ENCODE assay signal across 1 cellular context in genomic region chr20:21161926-21162325, GRCh38.
TF ChIP-seq lines count a peak whose summit lies in the region.

No MANE protein-coding gene starts in this region.

TF ChIP-seq in WTC11, 78 proteins besides CTCF, POLR2A, EP300 and RAD21 (continued from another document):
- TF ChIP-seq E2F5 (CRISPR knock-in tag; IDR thresholded peaks at IDR 0.05) (no peak), ELF4 (CRISPR knock-in tag; IDR thresholded peaks at IDR 0.05; ENCODE audit: low read depth) (no peak), ZMAT4 (CRISPR knock-in tag; IDR thresholded peaks at IDR 0.05) (no peak), ZNF512 (CRISPR knock-in tag; IDR thresholded peaks at IDR 0.05; ENCODE audit: borderline replicate concordance) (no peak), ZNF416 (CRISPR knock-in tag; IDR thresholded peaks at IDR 0.05) (no peak), USF1 (CRISPR knock-in tag; IDR thresholded peaks at IDR 0.05) (no peak), ZNF232 (CRISPR knock-in tag; IDR thresholded peaks at IDR 0.05) (no peak), ZNF263 (CRISPR knock-in tag; IDR thresholded peaks at IDR 0.05; ENCODE audit: low read depth) (no peak), NFYB (CRISPR knock-in tag; conservative IDR thresholded peaks at IDR 0.05; ENCODE audit: low read depth) (no peak), PREB (CRISPR knock-in tag; IDR thresholded peaks at IDR 0.05; ENCODE audit: borderline replicate concordance) (no peak), ZNF671 (CRISPR knock-in tag; IDR thresholded peaks at IDR 0.05) (no peak), SMAD4 (CRISPR knock-in tag; IDR thresholded peaks at IDR 0.05) (no peak), ATF2 (CRISPR knock-in tag; IDR thresholded peaks at IDR 0.05; ENCODE audit: borderline replicate concordance, low read depth) (no peak), CREM (CRISPR knock-in tag; IDR thresholded peaks at IDR 0.05) (no peak)
TF ChIP-seq in WTC11: peak in this region for 0.
